In genomic region chr16:820009-820408, GRCh38 we compare ENCODE assay signal across 21 cellular contexts. TPM values are rescaled to one million over a fixed set of nuclear protein-coding genes. Genes with fewer than 3 reads are reported as not detected.
"Had no signal": no experiment of that assay in that cellular context is flagged by ENCODE, and none has a peak within 500 bp of the region (broad histone marks: within the 10 kb centered on the region; RNA-seq: fewer than 3 reads in every experiment).

No MANE protein-coding gene starts in this region.

RNA-seq across cellular contexts. Expression of gene GNG13, which starts 19.5 kb away (rescaled TPM):
- total RNA-seq: endodermal cell, esophagus mucosa, gastrocnemius medialis, glomerular endothelial cell, left ventricle myocardium superior, lower lobe of right lung, mesenteric fat pad, myocyte, occipital lobe, ovary, psoas muscle, renal cortical epithelial cell, right cardiac atrium, sigmoid colon, skeletal muscle tissue, stomach, subcutaneous adipose tissue, temporal lobe, thyroid gland, vagina had no signal
- polyA plus RNA-seq: keratinocyte, ovary, psoas muscle, right cardiac atrium, stomach had no signal

RNA-seq across cellular contexts. Expression of gene MSLN, which starts 59.5 kb away (rescaled TPM):
- total RNA-seq: gastrocnemius medialis, mesenteric fat pad, myocyte, occipital lobe, temporal lobe, thyroid gland, vagina had no signal
- polyA plus RNA-seq: right cardiac atrium had no signal
